8 cellular contexts compared by ENCODE assay signal in genomic region chr17:14359251-14359939, GRCh38. TPM values are rescaled to one million over a fixed set of nuclear protein-coding genes. Genes with fewer than 3 reads are reported as not detected.
DNase-seq lines count a peak whose midpoint lies in the region; ATAC-seq and TF ChIP-seq lines count a peak whose summit lies in the region.

No MANE protein-coding gene starts in this region.

- peak; percentile 12 to 52; a peak in 2 of 4 replicates for TF ChIP-seq CTCF in GM23338 (conservative IDR thresholded peaks at IDR 0.05; ENCODE audit: low read depth in 2 of 2)

- peaks cover 16% of the 10 kb centered on the region for H3K9me2 ChIP-seq in GM23338 (ENCODE audit: insufficient read depth)

- H3K36me3 Mint-ChIP-seq in GM23338 (ENCODE audit: low read depth) (no peaks in the 10 kb centered on the region), immature natural killer cell (no peaks in the 10 kb centered on the region)

- no peaks in the 10 kb centered on the region for H4K20me1 ChIP-seq in GM23338 (replicated peaks; ENCODE audit: insufficient read depth)

- no peak overlapping the region for H3K27ac Mint-ChIP-seq in GM23338
- H3K27ac Mint-ChIP-seq in immature natural killer cell, result peak overlapping the region in 5 of 6 donors; percentile 54 to 89 (median 79)

- peaks cover 26% of the 10 kb centered on the region for H3K4me1 ChIP-seq in GM23338 (ENCODE audit: insufficient read depth)

- H3K4me3 Mint-ChIP-seq in GM23338 (no peak overlapping the region), immature natural killer cell (peak overlapping the region; percentile 19 to 66 (median 58))

- ATAC-seq in GM18858 (IDR thresholded peaks at IDR 0.05; ENCODE audit: unreplicated experiment) (peak; percentile 97), GM23338 (no peak)

- H3K79me2 ChIP-seq in GM23338 (replicated peaks; ENCODE audit: insufficient read depth), result no peaks in the 10 kb centered on the region

- H3K36me3 ChIP-seq in GM23338 (ENCODE audit: insufficient read depth), result no peaks in the 10 kb centered on the region

- H2AFZ ChIP-seq in GM23338, result no peak overlapping the region

- H3K9me3 Mint-ChIP-seq in GM23338 (no peaks in the 10 kb centered on the region), immature natural killer cell (no peaks in the 10 kb centered on the region)

- no peaks in the 10 kb centered on the region; the same call in 1 of the 2 replicates for H3F3A ChIP-seq in GM23338 (replicated peaks; ENCODE audit: low read depth)

- H3K27me3 Mint-ChIP-seq in GM23338 (ENCODE audit: insufficient read depth, low read depth, poor library complexity) (peaks cover 3% of the 10 kb centered on the region), immature natural killer cell (ENCODE audit: low read depth in 3 of 3) (peaks cover 0 to 10% (median 6%) of the 10 kb centered on the region in 3 donors)

- H3K27ac ChIP-seq in GM23338 (ENCODE audit: low read depth), result no peak overlapping the region

- H3K4me1 Mint-ChIP-seq in GM23338 (peaks cover 9% of the 10 kb centered on the region; the same call in 2 of the 3 replicates), immature natural killer cell (peaks cover 26 to 27% of the 10 kb centered on the region in 2 donors)

- no peak for DNase-seq in GM23338 (ENCODE audit: low spot score)
- peak; percentile 95 for DNase-seq in NCI-H82 treated with DMSO at 0.1 percent for 48 hours (lab: John Stamatoyannopoulos, UW; ENCODE audit: unreplicated experiment)
- DNase-seq in immature natural killer cell, result peak; percentile 86 to 88 (median 87)
- no peak for DNase-seq in LoVo (ENCODE audit: low spot score)
- DNase-seq in NCI-H187 (lab: John Stamatoyannopoulos, UW), result no peak
- DNase-seq in NCI-H146 treated with DMSO at 0.1 percent for 48 hours (lab: John Stamatoyannopoulos, UW; ENCODE audit: unreplicated experiment), result no peak
- no peak for DNase-seq in DMS53 treated with DMSO at 0.1 percent for 48 hours (lab: John Stamatoyannopoulos, UW; ENCODE audit: unreplicated experiment)

- no peaks in the 10 kb centered on the region for H3K27me3 ChIP-seq in GM23338 (ENCODE audit: insufficient read depth)

- H3K4me3 ChIP-seq in GM23338, result no peak overlapping the region

- H3K4me2 ChIP-seq in GM23338, result no peak overlapping the region

TF ChIP-seq in GM23338, 12 proteins besides CTCF, POLR2A, EP300 and RAD21:
- TF ChIP-seq ZNF114 (CRISPR knock-in tag; IDR thresholded peaks at IDR 0.05), result no peak
- TF ChIP-seq NANOG (IDR thresholded peaks at IDR 0.05; ENCODE audit: borderline replicate concordance), result no peak
- no peak for TF ChIP-seq ETS1 (IDR thresholded peaks at IDR 0.05)

RNA-seq across cellular contexts. Expression of gene HS3ST3B1, which starts 58.5 kb away (rescaled TPM):
- 17.7 and 20.6 TPM in 2 replicates for total RNA-seq in GM23338 (2014; rRNA removed; shearing (Covaris generic))
- 6.0 and 8.1 TPM in 2 replicates for polyA plus RNA-seq in GM23338 (2016; fragmentation: Nextera tagmentation; extraction: Ambion mirVana)
- 10 to 100 TPM in 1 of 3 donors, 1 to 10 TPM in 2; 6.6 to 14.2 (median 9.0) TPM for polyA plus RNA-seq in immature natural killer cell

Comparison
In these comparisons a context has a peak if more than half of its experiments do, and no peak if none do; other contexts are left out.
1. DNase-seq: peak in NCI-H82 treated with DMSO at 0.1 percent for 48 hours (single experiment) and immature natural killer cell (3 of 3); none in GM23338 (single experiment), LoVo (single experiment), NCI-H187 (0 of 2), NCI-H146 treated with DMSO at 0.1 percent for 48 hours (single experiment) and DMS53 treated with DMSO at 0.1 percent for 48 hours (single experiment).